Comparison of ENCODE assay signal across 11 cellular contexts in genomic region chr10:68096913-68097509, GRCh38. TPM values are rescaled to one million over a fixed set of nuclear protein-coding genes. Genes with fewer than 3 reads are reported as not detected.
A peak's percentile ranks its signal among the peaks of the same experiment; 100 is the strongest.
DNase-seq lines count a peak whose midpoint lies in the region; ATAC-seq and TF ChIP-seq lines count a peak whose summit lies in the region.
"Had no signal": no experiment of that assay in that cellular context is flagged by ENCODE, and none has a peak within 500 bp of the region (broad histone marks: within the 10 kb centered on the region; RNA-seq: fewer than 3 reads in every experiment).

No MANE protein-coding gene starts in this region.

- DNase-seq in A673 (ENCODE audit: low spot score), result peak; percentile 74
- peak; percentile 81 for DNase-seq in HPDE6-E6E7 (ENCODE audit: extremely low spot score)
- DNase-seq in adipocyte (ENCODE audit: low read depth), result peak; percentile 89
- DNase-seq in iPS-NIHi11 (ENCODE audit: low spot score), result peak; percentile 75
- no peak for DNase-seq in activated naive CD4-positive, alpha-beta T cell (lab: John Stamatoyannopoulos, UW)
- DNase-seq: SHP77 had no signal

- TF ChIP-seq CTCF in A673 (conservative IDR thresholded peaks at IDR 0.05; ENCODE audit: low read depth, low read length), result no peak

- intact Hi-C loops in A673 (cut with micrococcal nuclease; ENCODE audit: unreplicated experiment), result no loop called here

- no peak for ATAC-seq in GM18907 (IDR thresholded peaks at IDR 0.05; ENCODE audit: unreplicated experiment)
- ATAC-seq in GM21390 (IDR thresholded peaks at IDR 0.05; ENCODE audit: unreplicated experiment), result no peak
- ATAC-seq in GM19035 (IDR thresholded peaks at IDR 0.05; ENCODE audit: unreplicated experiment), result no peak

- H3K9me3 ChIP-seq in A673 (ENCODE audit: low read depth, low read length, poor library complexity, severe bottlenecking) (no peaks in the 10 kb centered on the region), adipocyte (ENCODE audit: control insufficient read depth, low read length) (no peaks in the 10 kb centered on the region)
- H3K9me3 ChIP-seq: Caco-2, neutrophil had no signal

- POLR2A ChIA-PET in A673 (lab: Charles Lee; ENCODE audit: low non-redundant PET), result no interaction called here

- H3K4me1 ChIP-seq in A673 (ENCODE audit: insufficient read depth, low read length, poor library complexity, severe bottlenecking), result peaks cover 15% of the 10 kb centered on the region
- H3K4me1 ChIP-seq in adipocyte (ENCODE audit: control insufficient read depth, insufficient read depth, low read length), result peaks cover 31% of the 10 kb centered on the region

- CTCF ChIA-PET in A673 (lab: Charles Lee), result no interaction called here

- no peaks in the 10 kb centered on the region for H3K27me3 ChIP-seq in A673 (replicated peaks; ENCODE audit: insufficient read depth, low read depth, low read length, poor library complexity)
- no peaks in the 10 kb centered on the region for H3K27me3 ChIP-seq in adipocyte (replicated peaks; ENCODE audit: control insufficient read depth, insufficient read depth, low read length)
- H3K27me3 ChIP-seq: neutrophil had no signal

- H3K36me3 ChIP-seq in A673 (ENCODE audit: insufficient read depth, low read length, poor library complexity, severe bottlenecking), result no peaks in the 10 kb centered on the region
- no peaks in the 10 kb centered on the region for H3K36me3 ChIP-seq in adipocyte (ENCODE audit: control insufficient read depth, insufficient read depth, low read length, severe bottlenecking)
- H3K36me3 ChIP-seq: neutrophil had no signal

- no peak overlapping the region for H3K4me3 ChIP-seq in A673 (ENCODE audit: low read depth, low read length, poor library complexity, severe bottlenecking)
- no peak overlapping the region for H3K4me3 ChIP-seq in adipocyte (ENCODE audit: low read length)

- no peak overlapping the region for H3K9ac ChIP-seq in adipocyte (ENCODE audit: low read length)

- H3K27ac ChIP-seq in A673 (ENCODE audit: low read depth, low read length, poor library complexity, severe bottlenecking), result no peak overlapping the region
- H3K27ac ChIP-seq: neutrophil had no signal

- no TSS peak for BruUV-seq in A673 (replicated peaks; lab: Mats Ljungman, UMichigan)

RNA-seq across cellular contexts. Expression of gene MYPN, which starts 12.3 kb away (rescaled TPM):
- 0.87 and 1.7 TPM in 2 replicates for total RNA-seq in A673 (2021)
- total RNA-seq: Caco-2 had no signal

RNA-seq across cellular contexts. Expression of gene HERC4, which starts 21.9 kb away (rescaled TPM):
- 48.5 and 52.2 TPM in 2 replicates for total RNA-seq in A673 (2021)

Comparison
In these comparisons a context has a peak if more than half of its experiments do, and no peak if none do; other contexts are left out.
1. DNase-seq: peak in A673 (single experiment), HPDE6-E6E7 (single experiment), adipocyte (single experiment) and iPS-NIHi11 (single experiment); none in activated naive CD4-positive, alpha-beta T cell (0 of 4).